ENCODE assay signal across 25 cellular contexts in genomic region chr5:118726891-118727290, GRCh38.
"Had no signal": no experiment of that assay in that cellular context is flagged by ENCODE, and none has a peak within 500 bp of the region (broad histone marks: within the 10 kb centered on the region; RNA-seq: fewer than 3 reads in every experiment).

No MANE protein-coding gene starts in this region.

- H3K27ac ChIP-seq: dorsolateral prefrontal cortex, esophagus muscularis mucosa, foreskin keratinocyte, gastroesophageal sphincter, heart left ventricle, lower lobe of right lung, parathyroid adenoma, suprapubic skin had no signal

- ATAC-seq: foreskin keratinocyte; gastroesophageal sphincter; heart left ventricle; left colon; left ventricle myocardium superior; lower lobe of right lung; natural killer cell; sciatic nerve; stimulated activated naive CD8-positive, alpha-beta T cell treated with anti-CD3 and anti-CD28 coated beads, Interleukin-15, amount 100 ng/mL, for 72 hours had no signal

- H3K4me3 Mint-ChIP-seq: natural killer cell; stimulated activated naive CD8-positive, alpha-beta T cell treated with anti-CD3 and anti-CD28 coated beads, Interleukin-15, amount 100 ng/mL, for 72 hours; type B pancreatic cell had no signal

- H3K4me3 ChIP-seq: dorsolateral prefrontal cortex, esophagus muscularis mucosa, gastroesophageal sphincter, heart left ventricle, lower lobe of right lung, smooth muscle cell, suprapubic skin had no signal

- H3K27me3 ChIP-seq: dorsolateral prefrontal cortex, esophagus muscularis mucosa, foreskin keratinocyte, gastroesophageal sphincter, heart left ventricle, suprapubic skin had no signal

- H3K36me3 ChIP-seq: esophagus muscularis mucosa, gastroesophageal sphincter, heart left ventricle, lower lobe of right lung, suprapubic skin had no signal

- H3K36me3 Mint-ChIP-seq: natural killer cell, type B pancreatic cell had no signal

- H3K27me3 Mint-ChIP-seq: progenitor cell of endocrine pancreas; stimulated activated naive CD8-positive, alpha-beta T cell treated with anti-CD3 and anti-CD28 coated beads, Interleukin-15, amount 100 ng/mL, for 72 hours; type B pancreatic cell had no signal

- H3K27ac Mint-ChIP-seq: natural killer cell; progenitor cell of endocrine pancreas; stimulated activated naive CD8-positive, alpha-beta T cell treated with anti-CD3 and anti-CD28 coated beads, Interleukin-15, amount 100 ng/mL, for 72 hours had no signal

- H3K4me1 ChIP-seq: esophagus muscularis mucosa, foreskin keratinocyte, gastroesophageal sphincter, heart left ventricle, lower lobe of right lung, parathyroid adenoma, suprapubic skin had no signal

- H3K4me1 Mint-ChIP-seq: natural killer cell; stimulated activated naive CD8-positive, alpha-beta T cell treated with anti-CD3 and anti-CD28 coated beads, Interleukin-15, amount 100 ng/mL, for 72 hours had no signal

- H3K9me3 ChIP-seq: esophagus muscularis mucosa, gastroesophageal sphincter, heart left ventricle, lower lobe of right lung, suprapubic skin had no signal

- DNase-seq: dorsolateral prefrontal cortex; effector CD4-positive, alpha-beta T cell; foreskin keratinocyte; heart left ventricle; hippocampal formation; islet precursor cell; kidney glomerular epithelial cell; left colon; left ventricle myocardium superior; lower lobe of right lung; natural killer cell; stimulated activated CD4-positive, alpha-beta T cell treated with anti-CD3 and anti-CD28 coated beads, Interleukin-12 subunit alpha, Interleukin-12 subunit beta, amount 100 ng/mL, for 4 hours; stimulated activated CD4-positive, alpha-beta T cell treated with anti-CD3 and anti-CD28 coated beads, Interleukin-1b, Interleukin-23, amount 100 ng/mL, for 48 hours; stimulated activated CD4-positive, alpha-beta T cell treated with anti-CD3 and anti-CD28 coated beads, Interleukin-4, amount 100 ng/mL, for 1 hour; stimulated activated CD8-positive, alpha-beta memory T cell treated with anti-CD3 and anti-CD28 coated beads, Interleukin-4, amount 100 ng/mL, for 48 hours; stimulated activated naive CD4-positive, alpha-beta T cell; stimulated activated naive CD8-positive, alpha-beta T cell treated with anti-CD3 and anti-CD28 coated beads, Interleukin-15, amount 100 ng/mL, for 72 hours had no signal
